In the genomic region with DNA sequence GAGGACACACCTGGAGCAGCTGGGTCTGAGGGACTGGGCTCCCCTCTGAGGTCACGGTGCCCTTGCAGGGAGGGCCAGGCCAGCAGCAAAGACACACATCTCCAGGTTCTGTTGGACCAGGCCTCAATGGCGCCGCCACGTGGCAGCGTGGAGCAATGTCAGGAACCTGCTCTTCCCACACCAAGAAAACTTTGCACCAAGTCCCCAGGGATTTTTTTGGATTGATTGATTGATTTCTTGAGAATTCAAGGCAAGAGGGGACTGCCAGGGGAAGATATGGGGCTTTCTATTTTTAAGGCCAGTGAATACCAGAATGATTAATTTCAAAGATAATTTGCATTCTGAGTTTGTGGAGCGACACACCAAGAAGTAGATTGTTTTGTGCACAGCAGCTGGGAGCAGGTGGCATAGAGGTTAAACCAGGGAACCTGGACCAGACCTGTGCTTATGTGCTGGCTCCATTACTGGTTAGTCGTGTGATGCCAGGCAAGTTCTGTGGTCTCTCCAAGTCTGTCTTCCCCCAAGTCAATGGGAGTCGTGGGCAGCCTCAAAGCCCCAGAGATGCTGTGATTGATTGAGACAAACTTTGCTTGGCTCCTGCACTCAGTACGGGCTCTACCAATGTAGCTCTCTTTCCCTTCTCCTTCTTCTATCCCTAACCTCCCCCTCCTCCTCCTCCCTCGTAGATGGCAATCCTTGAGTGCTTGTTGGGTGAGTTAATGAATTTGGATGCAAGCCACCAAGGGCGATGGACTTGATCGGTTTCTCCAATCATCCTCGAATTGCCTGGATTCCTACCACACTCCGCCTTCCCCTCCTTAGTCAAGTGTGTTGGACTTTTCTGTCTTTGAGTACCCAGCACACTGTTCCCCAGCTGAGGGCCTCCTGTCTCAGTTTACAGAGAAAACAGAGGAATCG, we compare ENCODE assay signal across 8 cellular contexts.
DNase-seq lines count a peak whose midpoint lies in the region; ATAC-seq and TF ChIP-seq lines count a peak whose summit lies in the region.

No MANE protein-coding gene starts in this region.

- H3K36me3 ChIP-seq in HEK293 (ENCODE audit: control insufficient read depth in 2 of 2, insufficient read depth in 1 of 2, low read length in 2 of 2), result no peaks in the 10 kb centered on the region
- H3K36me3 ChIP-seq in neuronal stem cell (replicated peaks in 1 of 2; ENCODE audit: control insufficient read depth in 2 of 2, insufficient read depth in 2 of 2, low read length in 2 of 2), result no peaks in the 10 kb centered on the region

- H3K9ac ChIP-seq in neuronal stem cell (ENCODE audit: low read depth, low read length, poor library complexity), result no peak overlapping the region

- no peaks in the 10 kb centered on the region for H3K4me1 ChIP-seq in HEK293 (ENCODE audit: control insufficient read depth, insufficient read depth, low read length)
- peaks cover 0 to 1% of the 10 kb centered on the region in 2 donors for H3K4me1 ChIP-seq in neuronal stem cell (ENCODE audit: control insufficient read depth in 2 of 2, insufficient read depth in 1 of 2, low read depth in 1 of 2, low read length in 2 of 2)

- no peak overlapping the region for H3K14ac ChIP-seq in neuronal stem cell (ENCODE audit: low read length)

- H3K27me3 ChIP-seq in neuronal stem cell (ENCODE audit: control insufficient read depth in 3 of 3, insufficient read depth in 3 of 3, low read depth in 1 of 3, low read length in 3 of 3), result no peaks in the 10 kb centered on the region

- H4K8ac ChIP-seq in neuronal stem cell (ENCODE audit: low read depth, low read length), result no peak overlapping the region

- H3K4me3 ChIP-seq in HEK293 (ENCODE audit: low read depth, low read length), result no peak overlapping the region
- H3K4me3 ChIP-seq in neuronal stem cell (ENCODE audit: low read length in 2 of 2), result no peak overlapping the region

- DNase-seq in CD1c-positive myeloid dendritic cell (ENCODE audit: extremely low spot score) (peak; percentile 70), erythroblast (lab: John Stamatoyannopoulos, UW) (peak; percentile 68 to 79), neuronal stem cell (ENCODE audit: low spot score) (peak; percentile 15), NCI-H2081 treated with DMSO at 0.1 percent for 48 hours (lab: John Stamatoyannopoulos, UW) (no peak), pons (ENCODE audit: low spot score) (no peak)
- DNase-seq in activated CD4-positive, CD25-positive, alpha-beta regulatory T cell (lab: John Stamatoyannopoulos, UW), result peak in 3 of 4 experiments; percentile 10 to 22 (median 12)

- no peak overlapping the region for H3K27ac ChIP-seq in HEK293 (ENCODE audit: extremely low read depth, low read depth, low read length)
- no peak overlapping the region for H3K27ac ChIP-seq in neuronal stem cell (replicated peaks; ENCODE audit: low read length)

- H2BK15ac ChIP-seq in neuronal stem cell (ENCODE audit: low read length), result no peak overlapping the region

- H2BK5ac ChIP-seq in neuronal stem cell (ENCODE audit: low read length), result no peak overlapping the region

- H3K4me2 ChIP-seq in neuronal stem cell (ENCODE audit: insufficient read depth, low read length, poor library complexity, severe bottlenecking), result no peak overlapping the region

- no peak overlapping the region for H3K18ac ChIP-seq in neuronal stem cell (ENCODE audit: low read length)

- no peak overlapping the region for H2BK120ac ChIP-seq in neuronal stem cell (ENCODE audit: low read depth, low read length)

- H3K79me1 ChIP-seq in neuronal stem cell (ENCODE audit: low read depth, low read length), result no peaks in the 10 kb centered on the region

- WGBS in neuronal stem cell (ENCODE audit: extremely low coverage in 2 of 2, insufficient read length in 2 of 2, insufficient replicate concordance in 1 of 2), 2 donors, result no CpG with 5 or more reads among the region's 15 CpGs

- no peak overlapping the region for H3K23ac ChIP-seq in neuronal stem cell (ENCODE audit: low read depth, low read length, poor library complexity)

- H2AK5ac ChIP-seq in neuronal stem cell (ENCODE audit: low read depth, low read length), result no peak overlapping the region

- no peak overlapping the region for H2AFZ ChIP-seq in neuronal stem cell (ENCODE audit: low read length)

- no peak for TF ChIP-seq POLR2A in erythroblast (IDR thresholded peaks at IDR 0.05; ENCODE audit: low read length)

- POLR2A ChIA-PET in HEK293 (lab: Yijun Ruan, JAX), result no interaction called here

- no peak for TF ChIP-seq CTCF in HEK293 (tag by site-specific recombination; IDR thresholded peaks at IDR 0.05)

- CTCF ChIA-PET in HEK293 (lab: Yijun Ruan, JAX), result interaction anchor here (1.2 kb wide), 1 partner anchor 126 kb away, joined by 3 read pairs; no protein-coding TSS in a partner anchor

- no peak overlapping the region for H3K4ac ChIP-seq in neuronal stem cell (ENCODE audit: low read length)

- no peaks in the 10 kb centered on the region for H3K9me3 ChIP-seq in HEK293 (ENCODE audit: control insufficient read depth, insufficient read depth, low read depth, low read length)
- H3K9me3 ChIP-seq in neuronal stem cell (replicated peaks in 1 of 2; ENCODE audit: control insufficient read depth in 2 of 2, insufficient read depth in 1 of 2, low read depth in 1 of 2, low read length in 2 of 2), result no peaks in the 10 kb centered on the region

- ATAC-seq in HG03457 (IDR thresholded peaks at IDR 0.05; ENCODE audit: unreplicated experiment), result no peak

- H4K91ac ChIP-seq in neuronal stem cell (ENCODE audit: low read depth, low read length, poor library complexity), result no peak overlapping the region

- no peak overlapping the region for H2BK12ac ChIP-seq in neuronal stem cell (ENCODE audit: low read length)

TF ChIP-seq in HEK293, 187 proteins besides CTCF, POLR2A, EP300 and RAD21:
- TF ChIP-seq, protein P1, sequence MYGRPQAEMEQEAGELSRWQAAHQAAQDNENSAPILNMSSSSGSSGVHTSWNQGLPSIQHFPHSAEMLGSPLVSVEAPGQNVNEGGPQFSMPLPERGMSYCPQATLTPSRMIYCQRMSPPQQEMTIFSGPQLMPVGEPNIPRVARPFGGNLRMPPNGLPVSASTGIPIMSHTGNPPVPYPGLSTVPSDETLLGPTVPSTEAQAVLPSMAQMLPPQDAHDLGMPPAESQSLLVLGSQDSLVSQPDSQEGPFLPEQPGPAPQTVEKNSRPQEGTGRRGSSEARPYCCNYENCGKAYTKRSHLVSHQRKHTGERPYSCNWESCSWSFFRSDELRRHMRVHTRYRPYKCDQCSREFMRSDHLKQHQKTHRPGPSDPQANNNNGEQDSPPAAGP (tag by site-specific recombination; IDR thresholded peaks at IDR 0.05), result no peak
- TF ChIP-seq ZNF175 (tag by site-specific recombination; IDR thresholded peaks at IDR 0.05) (no peak), ZNF654 (tag by site-specific recombination; IDR thresholded peaks at IDR 0.05; ENCODE audit: low read depth) (peak; percentile 10; the same call in 1 of the 2 replicates), ZSCAN23 (tag by site-specific recombination; IDR thresholded peaks at IDR 0.05) (no peak), ZBTB21 (tag by site-specific recombination; IDR thresholded peaks at IDR 0.05) (no peak), ZNF324 (tag by site-specific recombination; IDR thresholded peaks at IDR 0.05) (no peak), TCF7L2 (IDR thresholded peaks at IDR 0.05; ENCODE audit: borderline replicate concordance, low read depth, low read length) (no peak), ZNF214 (tag by site-specific recombination; IDR thresholded peaks at IDR 0.05; ENCODE audit: borderline replicate concordance) (no peak), ZNF350 (tag by site-specific recombination; IDR thresholded peaks at IDR 0.05) (no peak)
- TF ChIP-seq, protein P2, sequence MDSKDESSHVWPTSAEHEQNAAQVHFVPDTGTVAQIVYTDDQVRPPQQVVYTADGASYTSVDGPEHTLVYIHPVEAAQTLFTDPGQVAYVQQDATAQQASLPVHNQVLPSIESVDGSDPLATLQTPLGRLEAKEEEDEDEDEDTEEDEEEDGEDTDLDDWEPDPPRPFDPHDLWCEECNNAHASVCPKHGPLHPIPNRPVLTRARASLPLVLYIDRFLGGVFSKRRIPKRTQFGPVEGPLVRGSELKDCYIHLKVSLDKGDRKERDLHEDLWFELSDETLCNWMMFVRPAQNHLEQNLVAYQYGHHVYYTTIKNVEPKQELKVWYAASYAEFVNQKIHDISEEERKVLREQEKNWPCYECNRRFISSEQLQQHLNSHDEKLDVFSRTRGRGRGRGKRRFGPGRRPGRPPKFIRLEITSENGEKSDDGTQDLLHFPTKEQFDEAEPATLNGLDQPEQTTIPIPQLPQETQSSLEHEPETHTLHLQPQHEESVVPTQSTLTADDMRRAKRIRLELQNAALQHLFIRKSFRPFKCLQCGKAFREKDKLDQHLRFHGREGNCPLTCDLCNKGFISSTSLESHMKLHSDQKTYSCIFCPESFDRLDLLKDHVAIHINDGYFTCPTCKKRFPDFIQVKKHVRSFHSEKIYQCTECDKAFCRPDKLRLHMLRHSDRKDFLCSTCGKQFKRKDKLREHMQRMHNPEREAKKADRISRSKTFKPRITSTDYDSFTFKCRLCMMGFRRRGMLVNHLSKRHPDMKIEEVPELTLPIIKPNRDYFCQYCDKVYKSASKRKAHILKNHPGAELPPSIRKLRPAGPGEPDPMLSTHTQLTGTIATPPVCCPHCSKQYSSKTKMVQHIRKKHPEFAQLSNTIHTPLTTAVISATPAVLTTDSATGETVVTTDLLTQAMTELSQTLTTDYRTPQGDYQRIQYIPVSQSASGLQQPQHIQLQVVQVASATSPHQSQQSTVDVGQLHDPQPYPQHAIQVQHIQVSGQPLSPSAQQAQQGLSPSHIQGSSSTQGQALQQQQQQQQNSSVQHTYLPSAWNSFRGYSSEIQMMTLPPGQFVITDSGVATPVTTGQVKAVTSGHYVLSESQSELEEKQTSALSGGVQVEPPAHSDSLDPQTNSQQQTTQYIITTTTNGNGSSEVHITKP (tag by site-specific recombination; IDR thresholded peaks at IDR 0.05), result peak; percentile 65
TF ChIP-seq in HEK293: peak in this region for 2.

Comparison
In these comparisons a context has a peak if more than half of its experiments do, and no peak if none do; other contexts are left out.
1. DNase-seq: peak in CD1c-positive myeloid dendritic cell (single experiment), activated CD4-positive, CD25-positive, alpha-beta regulatory T cell (3 of 4), erythroblast (2 of 2) and neuronal stem cell (single experiment); none in NCI-H2081 treated with DMSO at 0.1 percent for 48 hours (single experiment) and pons (single experiment).